Comparison of ENCODE assay signal across 8 cellular contexts in genomic region chr2:135948642-135949355, GRCh38. TPM values are rescaled to one million over a fixed set of nuclear protein-coding genes. Genes with fewer than 3 reads are reported as not detected.
DNase-seq lines count a peak whose midpoint lies in the region; ATAC-seq and TF ChIP-seq lines count a peak whose summit lies in the region.

No MANE protein-coding gene starts in this region.

- TF ChIP-seq CTCF in fibroblast of the aortic adventitia (IDR thresholded peaks at IDR 0.05; ENCODE audit: insufficient read depth, low read length): no peak

- peak; percentile 36 for DNase-seq in DMS53 (lab: John Stamatoyannopoulos, UW)
- no peak for DNase-seq in DMS53 treated with DMSO at 0.1 percent for 48 hours (lab: John Stamatoyannopoulos, UW; ENCODE audit: unreplicated experiment)
- DNase-seq in activated CD4-positive, CD25-positive, alpha-beta regulatory T cell treated with anti-CD3 and anti-CD28 coated beads, Interleukin-2, amount 50 U/mL, for 16 hours (ENCODE audit: low read depth, low spot score): peak; percentile 3
- peak; percentile 58 for DNase-seq in fibroblast of the aortic adventitia (ENCODE audit: low read depth)
- no peak for DNase-seq in MV-4-11 (lab: John Stamatoyannopoulos, UW)
- DNase-seq in cerebellum (ENCODE audit: low spot score): no peak
- no peak for DNase-seq in NCI-H187 treated with DMSO at 0.1 percent for 48 hours (lab: John Stamatoyannopoulos, UW)

- peak; percentile 60 for ATAC-seq in HG03108 (IDR thresholded peaks at IDR 0.05; ENCODE audit: unreplicated experiment)

- no peak overlapping the region for H3K4me3 ChIP-seq in fibroblast of the aortic adventitia (ENCODE audit: low read depth, low read length)

RNA-seq across cellular contexts. Expression of gene DARS1, which starts 36.6 kb away (rescaled TPM):
- 89.0 and 98.2 TPM in 2 replicates for total RNA-seq in fibroblast of the aortic adventitia (ENCODE audit: low replicate concordance)
- total RNA-seq in cerebellum: 57.9 TPM

Comparison
In these comparisons a context has a peak if more than half of its experiments do, and no peak if none do; other contexts are left out.
1. DNase-seq: peak in DMS53 (single experiment), activated CD4-positive, CD25-positive, alpha-beta regulatory T cell treated with anti-CD3 and anti-CD28 coated beads, Interleukin-2, amount 50 U/mL, for 16 hours (single experiment) and fibroblast of the aortic adventitia (single experiment); none in DMS53 treated with DMSO at 0.1 percent for 48 hours (single experiment), MV-4-11 (single experiment), cerebellum (single experiment) and NCI-H187 treated with DMSO at 0.1 percent for 48 hours (single experiment).